Comparison of ENCODE assay signal across 16 cellular contexts in genomic region chr3:164407111-164407510, GRCh38.
"Had no signal": no experiment of that assay in that cellular context is flagged by ENCODE, and none has a peak within 500 bp of the region (broad histone marks: within the 10 kb centered on the region; RNA-seq: fewer than 3 reads in every experiment).

No MANE protein-coding gene starts in this region.

- H3K4me3 ChIP-seq: MG63, SJSA1, SK-N-MC had no signal

- H3K4me1 ChIP-seq: SJSA1 had no signal

- H3K27me3 ChIP-seq: MG63, SJSA1 had no signal

- H3K36me3 ChIP-seq: MG63, SJSA1 had no signal

- H3K27ac ChIP-seq: SJSA1, SK-N-MC had no signal

- H3K9me3 ChIP-seq: MG63, SJSA1 had no signal

- DNase-seq: KBM-7; MG63; NCI-H1092 treated with DMSO at 0.1 percent for 48 hours; NCI-H1436; NCI-H2081 treated with DMSO at 0.1 percent for 48 hours; NCI-H345; NCI-H446 treated with DMSO at 0.1 percent for 48 hours; NCI-H510A treated with DMSO at 0.1 percent for 48 hours; NCI-H69; NCI-H774; NK-92 treated with Interleukin-12 subunit alpha and Interleukin-12 subunit beta, amount 100 ng/mL, for 24 hours; Right ventricle myocardium superior; RPMI8226; SIG-M5 had no signal
